Comparison of ENCODE assay signal across 1 cellular context in genomic region chr14:92487513-92488133, GRCh38.
TF ChIP-seq lines count a peak whose summit lies in the region.

No MANE protein-coding gene starts in this region.

TF ChIP-seq in H1, 55 proteins besides CTCF, POLR2A, EP300 and RAD21:
- TF ChIP-seq SIN3A (conservative IDR thresholded peaks at IDR 0.05 in 1 of 2, IDR thresholded peaks at IDR 0.05 in 1 of 2; ENCODE audit: low read depth in 1 of 2, low read length in 2 of 2) (0 out of 4 replicates have a peak, but pooled peaks of 1 of the 2 experiments have one; percentile 60), SP4 (IDR thresholded peaks at IDR 0.05; ENCODE audit: low read length) (no peak), TEAD4 (IDR thresholded peaks at IDR 0.05; ENCODE audit: low read depth, low read length) (0 out of 2 replicates have a peak, but pooled peaks have one; percentile 63)
TF ChIP-seq in H1: peak in this region for 2.
